Comparison of ENCODE assay signal across 8 cellular contexts in genomic region chr2:230668184-230668938, GRCh38. TPM values are rescaled to one million over a fixed set of nuclear protein-coding genes. Genes with fewer than 3 reads are reported as not detected.
DNase-seq lines count a peak whose midpoint lies in the region; ATAC-seq and TF ChIP-seq lines count a peak whose summit lies in the region.

No MANE protein-coding gene starts in this region.

- BruUV-seq in Caco-2 (replicated peaks; lab: Mats Ljungman, UMichigan): no TSS peak

- CTCF ChIA-PET in Caco-2 (lab: Charles Lee): no interaction called here

- whole genome bisulfite sequencing in heart right ventricle, 2 donors: 55 to 65% methylated on average over 12 of the region's 12 CpGs

- H3K36me3 ChIP-seq in heart right ventricle: no peaks in the 10 kb centered on the region
- H3K36me3 ChIP-seq in tibial artery: no peaks in the 10 kb centered on the region
- H3K36me3 ChIP-seq in Caco-2 (ENCODE audit: control insufficient read depth, insufficient read depth, low read length): no peaks in the 10 kb centered on the region

- DNase-seq in GDM1 (lab: John Stamatoyannopoulos, UW) (peak; percentile 6), heart right ventricle (peak; percentile 47 to 50), tibial artery (peak; percentile 61 to 74), NCI-H748 (lab: John Stamatoyannopoulos, UW; ENCODE audit: unreplicated experiment) (no peak), Caco-2 (no peak)

- POLR2A ChIA-PET in Caco-2 (lab: Charles Lee): no interaction called here

- TF ChIP-seq CTCF in heart right ventricle (IDR thresholded peaks at IDR 0.05) (no peak), tibial artery (IDR thresholded peaks at IDR 0.05) (no peak), Caco-2 (IDR thresholded peaks at IDR 0.05; ENCODE audit: insufficient read depth in 1 of 2, low read depth in 1 of 2, low read length in 1 of 2, severe bottlenecking in 1 of 2, unreplicated experiment in 1 of 2) (no peak)

- peak; percentile 59 for ATAC-seq in GM19438 (IDR thresholded peaks at IDR 0.05; ENCODE audit: low read depth, unreplicated experiment)
- ATAC-seq in HG03378 (IDR thresholded peaks at IDR 0.05; ENCODE audit: unreplicated experiment): peak; percentile 47
- peak; percentile 68 to 89 (median 80) for ATAC-seq in heart right ventricle

- H3K4me3 ChIP-seq in heart right ventricle (no peak overlapping the region), tibial artery (no peak overlapping the region), Caco-2 (ENCODE audit: low read depth, low read length) (no peak overlapping the region)

- H3K27ac ChIP-seq in heart right ventricle: peak overlapping the region in 9 of 10 donors; percentile 13 to 83 (median 55)
- no peak overlapping the region for H3K27ac ChIP-seq in tibial artery

- H3K4me1 Mint-ChIP-seq in T-helper 1 cell treated with Interleukin-12 subunit alpha and Interleukin-12 subunit beta and Interleukin-4 antibody, amounts not matched to agents 30 μg/mL and 1 μg/mL, for 36 hours (ENCODE audit: low read depth): peaks cover 71% of the 10 kb centered on the region
- H3K4me1 Mint-ChIP-seq in Caco-2 (ENCODE audit: low read depth, unreplicated experiment): peaks cover 10% of the 10 kb centered on the region

- H3K4me3 Mint-ChIP-seq in T-helper 1 cell treated with Interleukin-12 subunit alpha and Interleukin-12 subunit beta and Interleukin-4 antibody, amounts not matched to agents 30 μg/mL and 1 μg/mL, for 36 hours: peak overlapping the region; percentile 43
- no peak overlapping the region for H3K4me3 Mint-ChIP-seq in Caco-2 (ENCODE audit: unreplicated experiment)

- H3K27me3 ChIP-seq in heart right ventricle (no peaks in the 10 kb centered on the region), tibial artery (no peaks in the 10 kb centered on the region), Caco-2 (replicated peaks; ENCODE audit: control insufficient read depth, insufficient read depth, low read length) (no peaks in the 10 kb centered on the region)

- H3K9me3 Mint-ChIP-seq in T-helper 1 cell treated with Interleukin-12 subunit alpha and Interleukin-12 subunit beta and Interleukin-4 antibody, amounts not matched to agents 30 μg/mL and 1 μg/mL, for 36 hours: no peaks in the 10 kb centered on the region
- no peaks in the 10 kb centered on the region for H3K9me3 Mint-ChIP-seq in Caco-2 (ENCODE audit: unreplicated experiment)

- H3K4me1 ChIP-seq in heart right ventricle (peaks cover 0 to 71% (median 14%) of the 10 kb centered on the region in 9 donors), tibial artery (no peaks in the 10 kb centered on the region), Caco-2 (peaks cover 7% of the 10 kb centered on the region)

- intact Hi-C loops in heart right ventricle (cut with DNase I) (no loop called here), tibial artery (cut with DNase I; ENCODE audit: low total_unique reads) (no loop called here), Caco-2 (cut with micrococcal nuclease; ENCODE audit: unreplicated experiment) (no loop called here)

- peaks cover 2% of the 10 kb centered on the region for H3K36me3 Mint-ChIP-seq in T-helper 1 cell treated with Interleukin-12 subunit alpha and Interleukin-12 subunit beta and Interleukin-4 antibody, amounts not matched to agents 30 μg/mL and 1 μg/mL, for 36 hours (ENCODE audit: low read depth)
- H3K36me3 Mint-ChIP-seq in Caco-2 (ENCODE audit: insufficient read depth, unreplicated experiment): no peaks in the 10 kb centered on the region

- H3K27ac Mint-ChIP-seq in T-helper 1 cell treated with Interleukin-12 subunit alpha and Interleukin-12 subunit beta and Interleukin-4 antibody, amounts not matched to agents 30 μg/mL and 1 μg/mL, for 36 hours: peak overlapping the region; percentile 84
- H3K27ac Mint-ChIP-seq in Caco-2 (ENCODE audit: unreplicated experiment): no peak overlapping the region

- H3K9me3 ChIP-seq in heart right ventricle: no peaks in the 10 kb centered on the region
- no peaks in the 10 kb centered on the region for H3K9me3 ChIP-seq in tibial artery
- no peaks in the 10 kb centered on the region for H3K9me3 ChIP-seq in Caco-2

- H3K27me3 Mint-ChIP-seq in T-helper 1 cell treated with Interleukin-12 subunit alpha and Interleukin-12 subunit beta and Interleukin-4 antibody, amounts not matched to agents 30 μg/mL and 1 μg/mL, for 36 hours (ENCODE audit: low read depth): no peaks in the 10 kb centered on the region
- no peaks in the 10 kb centered on the region for H3K27me3 Mint-ChIP-seq in Caco-2 (ENCODE audit: insufficient read depth, unreplicated experiment)

RNA-seq across cellular contexts. Expression of gene CAB39, which starts 44.3 kb away (rescaled TPM):
- total RNA-seq in heart right ventricle (10 to 100 TPM; 72.6 to 99.7 (median 91.1) TPM), Caco-2 (2022) (33.2 and 40.4 TPM in 2 replicates)
- 10 to 100 TPM; 17.3 to 26.2 TPM for polyA plus RNA-seq in heart right ventricle

Comparison
In these comparisons a context has a peak if more than half of its experiments do, and no peak if none do; other contexts are left out.
1. DNase-seq: peak in GDM1 (single experiment), heart right ventricle (2 of 2) and tibial artery (2 of 2); none in NCI-H748 (single experiment) and Caco-2 (0 of 2).
2. H3K27ac ChIP-seq: peak in heart right ventricle (9 of 10); none in tibial artery (0 of 2).
3. Peak in every context shown above with its lines, with median percentiles within 50 percentile points of each other: ATAC-seq.